ENCODE assay signal across 26 cellular contexts in genomic region chrX:132107291-132107690, GRCh38. TPM values are rescaled to one million over a fixed set of nuclear protein-coding genes. Genes with fewer than 3 reads are reported as not detected.
"Had no signal": no experiment of that assay in that cellular context is flagged by ENCODE, and none has a peak within 500 bp of the region (broad histone marks: within the 10 kb centered on the region; RNA-seq: fewer than 3 reads in every experiment).

No MANE protein-coding gene starts in this region.

- H3K4me3 ChIP-seq: colonic mucosa, dorsolateral prefrontal cortex, esophagus muscularis mucosa, heart right ventricle, left lung, lower lobe of right lung had no signal

- H3K9me3 ChIP-seq: colonic mucosa, esophagus muscularis mucosa, heart right ventricle, left lung, lower lobe of right lung had no signal

- H3K27ac Mint-ChIP-seq: dendritic cell treated with granulocyte-macrophage colony-stimulating factor and Interleukin-4, amounts not matched to agents 40 ng/mL and 50 ng/mL, for 4 days had no signal

- DNase-seq: cerebellar nuclear complex; colonic mucosa; cortex of kidney; dorsolateral prefrontal cortex; effector CD4-positive, alpha-beta T cell; effector memory CD4-positive, alpha-beta T cell; foreskin keratinocyte; glutamatergic neuron; head of caudate nucleus; heart right ventricle; hippocampal formation; left cardiac atrium; left lung; left ventricle myocardium superior; lower lobe of right lung; mesenchymal stem cell; midbrain had no signal

- H3K36me3 ChIP-seq: colonic mucosa, esophagus muscularis mucosa, heart right ventricle, left lung, lower lobe of right lung had no signal

- H3K27me3 ChIP-seq: colonic mucosa, esophagus muscularis mucosa, foreskin keratinocyte, left lung had no signal

- H3K27ac ChIP-seq: colonic mucosa, dorsolateral prefrontal cortex, esophagus muscularis mucosa, foreskin keratinocyte, heart right ventricle, left lung, lower lobe of right lung had no signal

- H3K27me3 Mint-ChIP-seq: dendritic cell treated with granulocyte-macrophage colony-stimulating factor and Interleukin-4, amounts not matched to agents 40 ng/mL and 50 ng/mL, for 4 days had no signal

- H3K9me3 Mint-ChIP-seq: dendritic cell treated with granulocyte-macrophage colony-stimulating factor and Interleukin-4, amounts not matched to agents 40 ng/mL and 50 ng/mL, for 4 days had no signal

- H3K4me1 ChIP-seq: colonic mucosa, esophagus muscularis mucosa, foreskin keratinocyte, heart right ventricle, left lung, lower lobe of right lung had no signal

- H3K4me3 Mint-ChIP-seq: dendritic cell treated with granulocyte-macrophage colony-stimulating factor and Interleukin-4, amounts not matched to agents 40 ng/mL and 50 ng/mL, for 4 days had no signal

RNA-seq across cellular contexts. Expression of gene FRMD7, which starts 20.5 kb away (rescaled TPM):
- total RNA-seq: colonic mucosa, endothelial cell of umbilical vein, epithelial cell of proximal tubule, esophagus muscularis mucosa, fibroblast of villous mesenchyme, foreskin keratinocyte, glomerular endothelial cell, kidney epithelial cell, left cardiac atrium, left lung, lower lobe of right lung, lung microvascular endothelial cell, mesenteric fat pad had no signal
